In genomic region chr13:18598543-18598942, GRCh38 we compare ENCODE assay signal across 7 cellular contexts.
DNase-seq lines count a peak whose midpoint lies in the region; ATAC-seq, FAIRE-seq and TF ChIP-seq lines count a peak whose summit lies in the region.
"Not testable (repeated sequence)": the region's sequence is repeated elsewhere in the genome, so short reads cannot be mapped to it uniquely, and the experiment has no call there.

No MANE protein-coding gene starts in this region.

- not testable (repeated sequence) for H3K9me2 ChIP-seq in PC-3 (replicated peaks; ENCODE audit: low read length)

- not testable (repeated sequence) for H4K20me1 ChIP-seq in PC-3 (ENCODE audit: low read length); K562 (replicated peaks; ENCODE audit: control insufficient read depth, insufficient read depth, low read length)

- peak; percentile 12 for DNase-seq in DMS 273 (lab: John Stamatoyannopoulos, UW; ENCODE audit: unreplicated experiment)
- DNase-seq in MG63, result peak; percentile 8
- peak; percentile 61 for DNase-seq in NCI-H748 (lab: John Stamatoyannopoulos, UW; ENCODE audit: unreplicated experiment)
- peak; percentile 7 for DNase-seq in PC-3
- peak in 2 of 4 experiments; percentile 2 to 6 for DNase-seq in K562 (ENCODE audit: extremely low read depth in 1 of 4, low spot score in 3 of 4)
- DNase-seq in left lobe of liver (ENCODE audit: low spot score), result peak; percentile 55
- DNase-seq in spleen, result peak; percentile 62

- WGBS in K562 (ENCODE audit: insufficient coverage, low coverage, missing lambda C conversion rate), result 0% methylated on average over 15 of the region's 24 CpGs
- WGBS in spleen, 5 donors, result 70 to 87% (median 73%) methylated on average over 4 to 24 of the region's 24 CpGs

- POLR2A ChIA-PET in PC-3 (lab: Charles Lee; ENCODE audit: unreplicated experiment); K562 (lab: Yijun Ruan, JAX): not testable (repeated sequence)

- H3F3A ChIP-seq in PC-3 (ENCODE audit: low read length, unreplicated experiment), result not testable (repeated sequence)

- H2AFZ ChIP-seq in PC-3 (ENCODE audit: low read length); K562 (ENCODE audit: low read depth, low read length): not testable (repeated sequence)

- H3K4me3 ChIP-seq in MG63; PC-3 (ENCODE audit: low read length); K562; spleen: not testable (repeated sequence)

- not testable (repeated sequence) for TF ChIP-seq EP300 in K562 (IDR thresholded peaks at IDR 0.05; ENCODE audit: low read length)

- H3K27ac ChIP-seq in PC-3 (ENCODE audit: low read length); K562 (ENCODE audit: extremely low read depth, low read depth, low read length); spleen: not testable (repeated sequence)

- TF ChIP-seq POLR2A in K562 (conservative IDR thresholded peaks at IDR 0.05); spleen (IDR thresholded peaks at IDR 0.05): not testable (repeated sequence)

- intact Hi-C loops in PC-3 (cut with micrococcal nuclease); K562 (cut with micrococcal nuclease); spleen (cut with DNase I; ENCODE audit: low total_unique reads): not testable (repeated sequence)

- not testable (repeated sequence) for H3K4me1 ChIP-seq in PC-3 (ENCODE audit: insufficient read depth, low read length); K562 (replicated peaks in 1 of 2; ENCODE audit: control insufficient read depth in 2 of 2, insufficient read depth in 2 of 2, low read length in 2 of 2); spleen

- not testable (repeated sequence) for H3K9ac ChIP-seq in PC-3 (ENCODE audit: low read length); K562 (ENCODE audit: insufficient read depth in 1 of 2, low read depth in 2 of 2, low read length in 2 of 2)

- CTCF ChIA-PET in PC-3 (lab: Charles Lee); K562 (lab: Yijun Ruan, JAX; ENCODE audit: low intra/inter-chr PET ratio): not testable (repeated sequence)

- in situ Hi-C loops in K562 (cut with MboI), result not testable (repeated sequence)

- not testable (repeated sequence) for H3K9me3 ChIP-seq in MG63; PC-3 (ENCODE audit: low read length); K562 (replicated peaks; ENCODE audit: control insufficient read depth, insufficient read depth, low read depth, low read length)
- H3K9me3 ChIP-seq in spleen, result peaks cover 0 to 47% (median 10%) of the 10 kb centered on the region in 8 donors

- H3K36me3 ChIP-seq in MG63; PC-3 (ENCODE audit: low read depth, low read length); K562 (ENCODE audit: control insufficient read depth, insufficient read depth, low read length); spleen: not testable (repeated sequence)

- not testable (repeated sequence) for BruUV-seq in PC-3 (replicated peaks; lab: Mats Ljungman, UMichigan); K562 (replicated peaks; lab: Mats Ljungman, UMichigan)

- TF ChIP-seq CTCF in PC-3 (conservative IDR thresholded peaks at IDR 0.05; ENCODE audit: low read depth, low read length); spleen (IDR thresholded peaks at IDR 0.05 in 8 of 11, conservative IDR thresholded peaks at IDR 0.05 in 3 of 11): not testable (repeated sequence)
- peak in 1 of 3 experiments; percentile 7; a peak in 1 of 6 replicates for TF ChIP-seq CTCF in K562 (IDR thresholded peaks at IDR 0.05 in 2 of 3, conservative IDR thresholded peaks at IDR 0.05 in 1 of 3; ENCODE audit: insufficient read depth in 2 of 3, low read depth in 1 of 3, low read length in 3 of 3)

- not testable (repeated sequence) for H3K27me3 ChIP-seq in MG63; PC-3 (ENCODE audit: low read length); K562 (ENCODE audit: control insufficient read depth in 2 of 2, insufficient read depth in 2 of 2, low read length in 2 of 2); spleen (replicated peaks in 1 of 7)

- not testable (repeated sequence) for H3K9me1 ChIP-seq in K562 (ENCODE audit: control insufficient read depth, insufficient read depth, low read length)

- not testable (repeated sequence) for FAIRE-seq in K562 (lab: Jason Lieb, UNC)

- not testable (repeated sequence) for H3K4me2 ChIP-seq in PC-3 (ENCODE audit: low read length); K562 (ENCODE audit: insufficient read depth, low read length)

- not testable (repeated sequence) for TF ChIP-seq RAD21 in K562 (CRISPR knock-in tag; conservative IDR thresholded peaks at IDR 0.05 in 1 of 2, IDR thresholded peaks at IDR 0.05 in 1 of 2)

- not testable (repeated sequence) for ATAC-seq in PC-3, K562
- peak; percentile 59 for ATAC-seq in left lobe of liver

- H3K79me2 ChIP-seq in PC-3 (ENCODE audit: low read length); K562 (ENCODE audit: control insufficient read depth, insufficient read depth, low read length): not testable (repeated sequence)

TF ChIP-seq in K562, 482 proteins besides CTCF, POLR2A, EP300 and RAD21:
- 0 out of 2 replicates have a peak, but pooled peaks have one; percentile 16 for TF ChIP-seq SMC3 (conservative IDR thresholded peaks at IDR 0.05; ENCODE audit: insufficient read depth, low read depth, low read length)
